In the genomic region with DNA sequence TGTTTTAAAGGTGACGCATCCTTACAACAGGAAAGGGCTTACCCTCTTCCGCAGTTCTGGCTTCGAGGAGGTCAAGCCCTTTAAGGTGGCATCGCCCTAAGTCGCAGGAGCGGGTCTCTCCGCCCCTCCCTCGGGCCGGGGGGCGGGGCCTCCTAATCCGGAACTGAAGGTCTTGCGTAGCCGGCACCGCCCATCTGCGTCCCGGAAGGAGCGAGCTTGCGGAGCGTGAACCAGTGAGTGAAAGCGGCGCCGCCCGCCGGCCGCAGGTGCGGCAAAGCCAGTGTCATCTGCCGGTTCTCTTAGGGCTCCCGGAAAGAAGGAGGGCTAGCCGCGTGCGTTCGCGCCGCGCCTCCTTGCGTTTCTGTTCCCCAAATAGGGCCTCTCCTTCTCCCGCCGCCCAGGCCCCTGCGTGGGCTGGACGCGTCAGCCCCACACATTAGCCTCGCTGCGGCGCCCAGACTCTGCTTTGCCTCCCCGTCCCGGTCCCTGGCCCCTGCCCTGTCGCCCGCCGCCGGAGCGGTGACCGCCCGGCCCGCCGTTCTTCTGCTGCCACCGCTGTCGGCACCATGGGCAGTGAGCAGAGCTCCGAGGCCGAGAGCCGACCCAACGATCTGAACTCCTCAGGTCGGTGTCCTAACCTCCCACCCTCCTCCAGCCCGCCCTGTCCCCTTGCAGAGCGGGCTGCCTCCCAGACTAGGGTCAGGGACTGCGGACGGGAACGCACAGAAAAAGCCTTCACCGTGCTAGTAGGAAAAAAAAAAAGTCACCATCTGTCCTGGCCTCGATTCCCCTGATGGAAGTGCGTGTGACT, we compare ENCODE assay signal across 1 cellular context.
TF ChIP-seq lines count a peak whose summit lies in the region.

BORCS5 (plus strand) TSS at position 193 of the 811 bp plus-strand sequence; CDS start at position 567, 374 bp downstream.

TF ChIP-seq in HEK293, 187 proteins besides CTCF, POLR2A, EP300 and RAD21 (continued from another document and continues in another):
- TF ChIP-seq ZNF521 (tag by site-specific recombination; IDR thresholded peaks at IDR 0.05) = no peak
- peak; percentile 78; the same call in 1 of the 2 replicates for TF ChIP-seq ZNF692 (tag by site-specific recombination; IDR thresholded peaks at IDR 0.05)
- peak; percentile 94 for TF ChIP-seq SP3 (tag by site-specific recombination; IDR thresholded peaks at IDR 0.05)
- no peak for TF ChIP-seq ZNF558 (tag by site-specific recombination; IDR thresholded peaks at IDR 0.05)
- TF ChIP-seq REPIN1 (tag by site-specific recombination; IDR thresholded peaks at IDR 0.05; ENCODE audit: low read depth) = no peak
- TF ChIP-seq KLF7 (tag by site-specific recombination; IDR thresholded peaks at IDR 0.05; ENCODE audit: borderline replicate concordance) = peak; percentile 86; the same call in 1 of the 2 replicates
- peak; percentile 89 for TF ChIP-seq KLF8 (tag by site-specific recombination; IDR thresholded peaks at IDR 0.05)
- TF ChIP-seq, protein P1, sequence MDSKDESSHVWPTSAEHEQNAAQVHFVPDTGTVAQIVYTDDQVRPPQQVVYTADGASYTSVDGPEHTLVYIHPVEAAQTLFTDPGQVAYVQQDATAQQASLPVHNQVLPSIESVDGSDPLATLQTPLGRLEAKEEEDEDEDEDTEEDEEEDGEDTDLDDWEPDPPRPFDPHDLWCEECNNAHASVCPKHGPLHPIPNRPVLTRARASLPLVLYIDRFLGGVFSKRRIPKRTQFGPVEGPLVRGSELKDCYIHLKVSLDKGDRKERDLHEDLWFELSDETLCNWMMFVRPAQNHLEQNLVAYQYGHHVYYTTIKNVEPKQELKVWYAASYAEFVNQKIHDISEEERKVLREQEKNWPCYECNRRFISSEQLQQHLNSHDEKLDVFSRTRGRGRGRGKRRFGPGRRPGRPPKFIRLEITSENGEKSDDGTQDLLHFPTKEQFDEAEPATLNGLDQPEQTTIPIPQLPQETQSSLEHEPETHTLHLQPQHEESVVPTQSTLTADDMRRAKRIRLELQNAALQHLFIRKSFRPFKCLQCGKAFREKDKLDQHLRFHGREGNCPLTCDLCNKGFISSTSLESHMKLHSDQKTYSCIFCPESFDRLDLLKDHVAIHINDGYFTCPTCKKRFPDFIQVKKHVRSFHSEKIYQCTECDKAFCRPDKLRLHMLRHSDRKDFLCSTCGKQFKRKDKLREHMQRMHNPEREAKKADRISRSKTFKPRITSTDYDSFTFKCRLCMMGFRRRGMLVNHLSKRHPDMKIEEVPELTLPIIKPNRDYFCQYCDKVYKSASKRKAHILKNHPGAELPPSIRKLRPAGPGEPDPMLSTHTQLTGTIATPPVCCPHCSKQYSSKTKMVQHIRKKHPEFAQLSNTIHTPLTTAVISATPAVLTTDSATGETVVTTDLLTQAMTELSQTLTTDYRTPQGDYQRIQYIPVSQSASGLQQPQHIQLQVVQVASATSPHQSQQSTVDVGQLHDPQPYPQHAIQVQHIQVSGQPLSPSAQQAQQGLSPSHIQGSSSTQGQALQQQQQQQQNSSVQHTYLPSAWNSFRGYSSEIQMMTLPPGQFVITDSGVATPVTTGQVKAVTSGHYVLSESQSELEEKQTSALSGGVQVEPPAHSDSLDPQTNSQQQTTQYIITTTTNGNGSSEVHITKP (tag by site-specific recombination; IDR thresholded peaks at IDR 0.05) = peak; percentile 80
- no peak for TF ChIP-seq ZNF114 (tag by site-specific recombination; IDR thresholded peaks at IDR 0.05)
- TF ChIP-seq ZXDB (tag by site-specific recombination; IDR thresholded peaks at IDR 0.05) = peak; percentile 92
- TF ChIP-seq GLIS1 (tag by site-specific recombination; IDR thresholded peaks at IDR 0.05) = peak; percentile 82
- TF ChIP-seq, protein P2, sequence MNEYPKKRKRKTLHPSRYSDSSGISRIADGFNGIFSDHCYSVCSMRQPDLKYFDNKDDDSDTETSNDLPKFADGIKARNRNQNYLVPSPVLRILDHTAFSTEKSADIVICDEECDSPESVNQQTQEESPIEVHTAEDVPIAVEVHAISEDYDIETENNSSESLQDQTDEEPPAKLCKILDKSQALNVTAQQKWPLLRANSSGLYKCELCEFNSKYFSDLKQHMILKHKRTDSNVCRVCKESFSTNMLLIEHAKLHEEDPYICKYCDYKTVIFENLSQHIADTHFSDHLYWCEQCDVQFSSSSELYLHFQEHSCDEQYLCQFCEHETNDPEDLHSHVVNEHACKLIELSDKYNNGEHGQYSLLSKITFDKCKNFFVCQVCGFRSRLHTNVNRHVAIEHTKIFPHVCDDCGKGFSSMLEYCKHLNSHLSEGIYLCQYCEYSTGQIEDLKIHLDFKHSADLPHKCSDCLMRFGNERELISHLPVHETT (tag by site-specific recombination; IDR thresholded peaks at IDR 0.05) = 0 out of 2 replicates have a peak, but pooled peaks have one; percentile 29
- TF ChIP-seq ZSCAN18 (tag by site-specific recombination; IDR thresholded peaks at IDR 0.05) = no peak
- TF ChIP-seq ZNF626 (tag by site-specific recombination; IDR thresholded peaks at IDR 0.05) = no peak
- TF ChIP-seq, protein P3, sequence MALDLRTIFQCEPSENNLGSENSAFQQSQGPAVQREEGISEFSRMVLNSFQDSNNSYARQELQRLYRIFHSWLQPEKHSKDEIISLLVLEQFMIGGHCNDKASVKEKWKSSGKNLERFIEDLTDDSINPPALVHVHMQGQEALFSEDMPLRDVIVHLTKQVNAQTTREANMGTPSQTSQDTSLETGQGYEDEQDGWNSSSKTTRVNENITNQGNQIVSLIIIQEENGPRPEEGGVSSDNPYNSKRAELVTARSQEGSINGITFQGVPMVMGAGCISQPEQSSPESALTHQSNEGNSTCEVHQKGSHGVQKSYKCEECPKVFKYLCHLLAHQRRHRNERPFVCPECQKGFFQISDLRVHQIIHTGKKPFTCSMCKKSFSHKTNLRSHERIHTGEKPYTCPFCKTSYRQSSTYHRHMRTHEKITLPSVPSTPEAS (tag by site-specific recombination; IDR thresholded peaks at IDR 0.05) = peak; percentile 29; the same call in 1 of the 2 replicates
- TF ChIP-seq ZFP37 (tag by site-specific recombination; IDR thresholded peaks at IDR 0.05) = peak; percentile 91; the same call in 1 of the 2 replicates
- peak; percentile 92 for TF ChIP-seq KLF10 (tag by site-specific recombination; IDR thresholded peaks at IDR 0.05)
- no peak for TF ChIP-seq ZNF302 (tag by site-specific recombination; IDR thresholded peaks at IDR 0.05; ENCODE audit: low read depth)
- TF ChIP-seq ZNF202 (tag by site-specific recombination; IDR thresholded peaks at IDR 0.05; ENCODE audit: borderline replicate concordance) = peak; percentile 47; the same call in 1 of the 2 replicates
- TF ChIP-seq ZNF133 (tag by site-specific recombination; IDR thresholded peaks at IDR 0.05) = peak; percentile 40; the same call in 1 of the 2 replicates
- TF ChIP-seq, protein P4, sequence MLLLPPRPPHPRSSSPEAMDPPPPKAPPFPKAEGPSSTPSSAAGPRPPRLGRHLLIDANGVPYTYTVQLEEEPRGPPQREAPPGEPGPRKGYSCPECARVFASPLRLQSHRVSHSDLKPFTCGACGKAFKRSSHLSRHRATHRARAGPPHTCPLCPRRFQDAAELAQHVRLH (tag by site-specific recombination; IDR thresholded peaks at IDR 0.05) = no peak; the same call in 1 of the 2 replicates
- TF ChIP-seq ZNF560 (tag by site-specific recombination; IDR thresholded peaks at IDR 0.05; ENCODE audit: borderline replicate concordance) = no peak
- TF ChIP-seq OVOL3 (tag by site-specific recombination; IDR thresholded peaks at IDR 0.05) = peak; percentile 69; the same call in 1 of the 2 replicates
- peak; percentile 75; the same call in 1 of the 2 replicates for TF ChIP-seq ZNF704 (tag by site-specific recombination; IDR thresholded peaks at IDR 0.05)
- TF ChIP-seq ZBTB21 (tag by site-specific recombination; IDR thresholded peaks at IDR 0.05) = no peak; the same call in 1 of the 2 replicates
- TF ChIP-seq TSHZ1 (tag by site-specific recombination; IDR thresholded peaks at IDR 0.05; ENCODE audit: borderline replicate concordance) = no peak
- TF ChIP-seq ZBTB7A (tag by site-specific recombination; IDR thresholded peaks at IDR 0.05; ENCODE audit: low read depth) = 0 out of 2 replicates have a peak, but pooled peaks have one; percentile 15
- TF ChIP-seq, protein P5, sequence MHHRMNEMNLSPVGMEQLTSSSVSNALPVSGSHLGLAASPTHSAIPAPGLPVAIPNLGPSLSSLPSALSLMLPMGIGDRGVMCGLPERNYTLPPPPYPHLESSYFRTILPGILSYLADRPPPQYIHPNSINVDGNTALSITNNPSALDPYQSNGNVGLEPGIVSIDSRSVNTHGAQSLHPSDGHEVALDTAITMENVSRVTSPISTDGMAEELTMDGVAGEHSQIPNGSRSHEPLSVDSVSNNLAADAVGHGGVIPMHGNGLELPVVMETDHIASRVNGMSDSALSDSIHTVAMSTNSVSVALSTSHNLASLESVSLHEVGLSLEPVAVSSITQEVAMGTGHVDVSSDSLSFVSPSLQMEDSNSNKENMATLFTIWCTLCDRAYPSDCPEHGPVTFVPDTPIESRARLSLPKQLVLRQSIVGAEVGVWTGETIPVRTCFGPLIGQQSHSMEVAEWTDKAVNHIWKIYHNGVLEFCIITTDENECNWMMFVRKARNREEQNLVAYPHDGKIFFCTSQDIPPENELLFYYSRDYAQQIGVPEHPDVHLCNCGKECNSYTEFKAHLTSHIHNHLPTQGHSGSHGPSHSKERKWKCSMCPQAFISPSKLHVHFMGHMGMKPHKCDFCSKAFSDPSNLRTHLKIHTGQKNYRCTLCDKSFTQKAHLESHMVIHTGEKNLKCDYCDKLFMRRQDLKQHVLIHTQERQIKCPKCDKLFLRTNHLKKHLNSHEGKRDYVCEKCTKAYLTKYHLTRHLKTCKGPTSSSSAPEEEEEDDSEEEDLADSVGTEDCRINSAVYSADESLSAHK (tag by site-specific recombination; IDR thresholded peaks at IDR 0.05) = no peak
- peak; percentile 81 for TF ChIP-seq ZBTB8A (tag by site-specific recombination; IDR thresholded peaks at IDR 0.05)
- TF ChIP-seq HOXA7 (CRISPR knock-in tag; IDR thresholded peaks at IDR 0.05; ENCODE audit: borderline replicate concordance) = no peak
- peak; percentile 56; the same call in 1 of the 2 replicates for TF ChIP-seq BCL11B (tag by site-specific recombination; IDR thresholded peaks at IDR 0.05; ENCODE audit: low read depth)
- TF ChIP-seq SP7 (tag by site-specific recombination; IDR thresholded peaks at IDR 0.05) = peak; percentile 81
- peak; percentile 64; the same call in 1 of the 2 replicates for TF ChIP-seq ZNF366 (tag by site-specific recombination; conservative IDR thresholded peaks at IDR 0.05)
- TF ChIP-seq WT1 (tag by site-specific recombination; IDR thresholded peaks at IDR 0.05) = 0 out of 2 replicates have a peak, but pooled peaks have one; percentile 14
- no peak for TF ChIP-seq ZNF292 (tag by site-specific recombination; IDR thresholded peaks at IDR 0.05; ENCODE audit: borderline replicate concordance, low read depth)
- TF ChIP-seq ZNF571 (tag by site-specific recombination; IDR thresholded peaks at IDR 0.05) = no peak
